1 cellular context compared by ENCODE assay signal in the genomic region with DNA sequence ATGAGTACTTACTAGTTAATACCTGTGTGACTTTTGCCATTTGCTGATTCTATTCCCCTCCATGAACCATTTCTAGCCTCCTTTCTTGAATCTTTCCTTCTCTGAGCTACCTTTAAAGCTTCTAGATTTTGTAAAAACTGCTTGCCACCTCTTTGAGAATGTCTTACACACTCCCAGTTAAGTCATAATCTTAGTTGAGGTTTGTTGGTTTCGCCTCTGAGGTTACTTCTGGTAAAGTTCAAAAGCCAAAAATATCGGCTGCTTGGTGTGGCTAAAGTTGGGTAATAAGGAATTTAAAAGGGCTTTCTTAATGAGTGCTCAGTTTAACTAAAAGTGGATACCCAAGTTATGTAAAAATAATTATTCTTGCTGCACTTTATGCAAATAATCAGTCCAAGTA.
A peak's percentile ranks its signal among the peaks of the same experiment; 100 is the strongest.
TF ChIP-seq lines count a peak whose summit lies in the region.

No MANE protein-coding gene starts in this region.

TF ChIP-seq in GM12878, 131 proteins besides CTCF, POLR2A, EP300 and RAD21:
- peak; percentile 40; the same call in 1 of the 2 replicates for TF ChIP-seq NFIC (IDR thresholded peaks at IDR 0.05; ENCODE audit: low read depth, low read length)
- TF ChIP-seq, protein P1, sequence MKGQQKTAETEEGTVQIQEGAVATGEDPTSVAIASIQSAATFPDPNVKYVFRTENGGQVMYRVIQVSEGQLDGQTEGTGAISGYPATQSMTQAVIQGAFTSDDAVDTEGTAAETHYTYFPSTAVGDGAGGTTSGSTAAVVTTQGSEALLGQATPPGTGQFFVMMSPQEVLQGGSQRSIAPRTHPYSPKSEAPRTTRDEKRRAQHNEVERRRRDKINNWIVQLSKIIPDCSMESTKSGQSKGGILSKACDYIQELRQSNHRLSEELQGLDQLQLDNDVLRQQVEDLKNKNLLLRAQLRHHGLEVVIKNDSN (IDR thresholded peaks at IDR 0.05; ENCODE audit: borderline replicate concordance, extremely low read length, insufficient read depth, low read depth, low read length) = no peak
- TF ChIP-seq, protein P2, sequence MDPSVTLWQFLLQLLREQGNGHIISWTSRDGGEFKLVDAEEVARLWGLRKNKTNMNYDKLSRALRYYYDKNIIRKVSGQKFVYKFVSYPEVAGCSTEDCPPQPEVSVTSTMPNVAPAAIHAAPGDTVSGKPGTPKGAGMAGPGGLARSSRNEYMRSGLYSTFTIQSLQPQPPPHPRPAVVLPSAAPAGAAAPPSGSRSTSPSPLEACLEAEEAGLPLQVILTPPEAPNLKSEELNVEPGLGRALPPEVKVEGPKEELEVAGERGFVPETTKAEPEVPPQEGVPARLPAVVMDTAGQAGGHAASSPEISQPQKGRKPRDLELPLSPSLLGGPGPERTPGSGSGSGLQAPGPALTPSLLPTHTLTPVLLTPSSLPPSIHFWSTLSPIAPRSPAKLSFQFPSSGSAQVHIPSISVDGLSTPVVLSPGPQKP (IDR thresholded peaks at IDR 0.05; ENCODE audit: low read depth, low read length) = no peak
- TF ChIP-seq CBFB (IDR thresholded peaks at IDR 0.05; ENCODE audit: low read depth) = no peak
- TF ChIP-seq MTA2 (IDR thresholded peaks at IDR 0.05; ENCODE audit: low read depth) = no peak
- TF ChIP-seq, protein P3, sequence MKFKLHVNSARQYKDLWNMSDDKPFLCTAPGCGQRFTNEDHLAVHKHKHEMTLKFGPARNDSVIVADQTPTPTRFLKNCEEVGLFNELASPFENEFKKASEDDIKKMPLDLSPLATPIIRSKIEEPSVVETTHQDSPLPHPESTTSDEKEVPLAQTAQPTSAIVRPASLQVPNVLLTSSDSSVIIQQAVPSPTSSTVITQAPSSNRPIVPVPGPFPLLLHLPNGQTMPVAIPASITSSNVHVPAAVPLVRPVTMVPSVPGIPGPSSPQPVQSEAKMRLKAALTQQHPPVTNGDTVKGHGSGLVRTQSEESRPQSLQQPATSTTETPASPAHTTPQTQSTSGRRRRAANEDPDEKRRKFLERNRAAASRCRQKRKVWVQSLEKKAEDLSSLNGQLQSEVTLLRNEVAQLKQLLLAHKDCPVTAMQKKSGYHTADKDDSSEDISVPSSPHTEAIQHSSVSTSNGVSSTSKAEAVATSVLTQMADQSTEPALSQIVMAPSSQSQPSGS (IDR thresholded peaks at IDR 0.05; ENCODE audit: low read length) = no peak
- 0 out of 2 replicates have a peak, but pooled peaks have one; percentile 26 for TF ChIP-seq BCL11A (IDR thresholded peaks at IDR 0.05; ENCODE audit: low read depth, low read length)
- TF ChIP-seq MTA3 (IDR thresholded peaks at IDR 0.05; ENCODE audit: borderline replicate concordance, low read length) = no peak
- peak; percentile 45; the same call in 1 of the 2 replicates for TF ChIP-seq JUNB (IDR thresholded peaks at IDR 0.05)
- 0 out of 2 replicates have a peak, but pooled peaks have one; percentile 15 for TF ChIP-seq IRF4 (IDR thresholded peaks at IDR 0.05; ENCODE audit: low read depth, low read length)
- TF ChIP-seq, protein P4, sequence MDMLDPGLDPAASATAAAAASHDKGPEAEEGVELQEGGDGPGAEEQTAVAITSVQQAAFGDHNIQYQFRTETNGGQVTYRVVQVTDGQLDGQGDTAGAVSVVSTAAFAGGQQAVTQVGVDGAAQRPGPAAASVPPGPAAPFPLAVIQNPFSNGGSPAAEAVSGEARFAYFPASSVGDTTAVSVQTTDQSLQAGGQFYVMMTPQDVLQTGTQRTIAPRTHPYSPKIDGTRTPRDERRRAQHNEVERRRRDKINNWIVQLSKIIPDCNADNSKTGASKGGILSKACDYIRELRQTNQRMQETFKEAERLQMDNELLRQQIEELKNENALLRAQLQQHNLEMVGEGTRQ (IDR thresholded peaks at IDR 0.05; ENCODE audit: borderline replicate concordance, low read depth, low read length) = no peak
- no peak for TF ChIP-seq FOS (IDR thresholded peaks at IDR 0.05; ENCODE audit: borderline replicate concordance, extremely low read depth, insufficient read length)
- no peak for TF ChIP-seq SP1 (IDR thresholded peaks at IDR 0.05; ENCODE audit: low read depth, low read length)
- peak; percentile 90 for TF ChIP-seq RUNX3 (IDR thresholded peaks at IDR 0.05; ENCODE audit: low read length)
- TF ChIP-seq MEF2A (IDR thresholded peaks at IDR 0.05; ENCODE audit: insufficient read depth, low read depth, low read length) = peak; percentile 69
- no peak for TF ChIP-seq ATF7 (IDR thresholded peaks at IDR 0.05; ENCODE audit: low read depth)
- no peak for TF ChIP-seq MEF2B (IDR thresholded peaks at IDR 0.05; ENCODE audit: partially characterized antibody, poor library complexity, severe bottlenecking)
